In genomic region chr5:75274486-75274885, GRCh38 we compare ENCODE assay signal across 1 cellular context.
TF ChIP-seq lines count a peak whose summit lies in the region.

No MANE protein-coding gene starts in this region.

TF ChIP-seq in HepG2, 621 proteins besides CTCF, POLR2A, EP300 and RAD21 (continued from another document):
- no peak for TF ChIP-seq NFAT5 (CRISPR knock-in tag; IDR thresholded peaks at IDR 0.05)
- no peak for TF ChIP-seq ZNF10 (CRISPR knock-in tag; IDR thresholded peaks at IDR 0.05; ENCODE audit: borderline replicate concordance, low read depth)
- TF ChIP-seq ZBTB25 (CRISPR knock-in tag; IDR thresholded peaks at IDR 0.05): no peak
- TF ChIP-seq ZNF3 (CRISPR knock-in tag; IDR thresholded peaks at IDR 0.05): no peak
- TF ChIP-seq CREM (IDR thresholded peaks at IDR 0.05): no peak
- no peak for TF ChIP-seq CREM (CRISPR knock-in tag; IDR thresholded peaks at IDR 0.05)
- no peak for TF ChIP-seq RCOR2 (CRISPR knock-in tag; IDR thresholded peaks at IDR 0.05)
- TF ChIP-seq ELF4 (CRISPR knock-in tag; IDR thresholded peaks at IDR 0.05; ENCODE audit: borderline replicate concordance): no peak
- no peak for TF ChIP-seq ZNF552 (CRISPR knock-in tag; IDR thresholded peaks at IDR 0.05; ENCODE audit: borderline replicate concordance)
